ENCODE assay signal across 21 cellular contexts in the genomic region with DNA sequence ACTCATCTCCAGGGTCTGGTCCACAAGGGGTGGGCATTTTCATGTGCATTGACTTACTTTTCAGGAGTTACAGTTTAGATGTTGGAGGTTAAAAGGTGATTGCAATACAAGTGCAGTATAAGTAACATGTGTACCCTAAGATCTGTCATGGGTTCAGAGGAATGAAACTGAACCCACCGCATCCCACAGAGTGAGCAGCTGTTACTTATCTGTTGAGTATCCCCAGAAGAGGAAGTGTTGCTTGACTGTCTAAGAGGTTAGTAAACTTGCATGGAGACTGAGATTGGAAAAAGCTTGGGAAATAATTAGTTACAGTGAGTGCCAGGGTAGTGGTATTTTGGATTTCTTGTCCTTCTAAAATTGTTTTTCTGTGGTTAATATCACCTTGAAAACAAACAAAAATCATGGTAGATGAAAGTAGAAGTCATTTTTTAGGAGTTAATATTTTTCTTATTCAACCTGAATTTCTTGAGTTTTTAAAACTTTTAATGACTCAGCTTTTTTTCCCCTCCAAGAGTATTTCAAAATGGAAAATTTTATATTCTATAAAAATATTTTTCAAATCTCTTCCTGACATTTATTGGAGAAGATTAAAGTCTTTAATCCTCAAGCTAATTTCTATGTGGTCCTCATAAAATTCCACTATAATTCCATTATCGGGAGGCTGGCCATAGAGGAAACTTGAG.
"Had no signal": no experiment of that assay in that cellular context is flagged by ENCODE, and none has a peak within 500 bp of the region (broad histone marks: within the 10 kb centered on the region; RNA-seq: fewer than 3 reads in every experiment).

No MANE protein-coding gene starts in this region.

- H3K9me3 Mint-ChIP-seq: naive thymus-derived CD8-positive, alpha-beta T cell; stimulated activated memory B cell treated with anti-CD40 and anti-IgM and Interleukin-4, amounts not matched to agents 10 μg/mL and 1 μg/mL and 100 μg/mL, for 72 hours had no signal

- H3K4me3 ChIP-seq: gastroesophageal sphincter, heart left ventricle, mucosa of descending colon, pancreas, spleen, testis had no signal

- H3K4me1 ChIP-seq: gastroesophageal sphincter, pancreas, spleen, testis had no signal

- H3K27ac Mint-ChIP-seq: activated naive CD8-positive, alpha-beta T cell; naive thymus-derived CD8-positive, alpha-beta T cell; stimulated activated memory B cell treated with anti-CD40 and anti-IgM and Interleukin-4, amounts not matched to agents 10 μg/mL and 1 μg/mL and 100 μg/mL, for 72 hours; type B pancreatic cell had no signal

- DNase-seq: activated gamma-delta T cell; cerebellar nuclear complex; cortex of kidney; heart left ventricle; left ventricle myocardium superior; mucosa of descending colon; naive thymus-derived CD8-positive, alpha-beta T cell; pancreas; spleen; stimulated activated CD4-positive, alpha-beta T cell treated with anti-CD3 and anti-CD28 coated beads, Interleukin-4, amount 100 ng/mL, for 4 hours; T-helper 9 cell; testis had no signal

- FAIRE-seq: bronchial epithelial cell, pancreas had no signal

- H3K9me3 ChIP-seq: gastroesophageal sphincter, heart left ventricle, mucosa of descending colon, neutrophil, pancreas, spleen, testis had no signal

- H3K4me3 Mint-ChIP-seq: activated naive CD8-positive, alpha-beta T cell; naive thymus-derived CD8-positive, alpha-beta T cell; stimulated activated memory B cell treated with anti-CD40 and anti-IgM and Interleukin-4, amounts not matched to agents 10 μg/mL and 1 μg/mL and 100 μg/mL, for 72 hours; type B pancreatic cell had no signal

- H3K27me3 Mint-ChIP-seq: activated naive CD8-positive, alpha-beta T cell; stimulated activated memory B cell treated with anti-CD40 and anti-IgM and Interleukin-4, amounts not matched to agents 10 μg/mL and 1 μg/mL and 100 μg/mL, for 72 hours; type B pancreatic cell had no signal

- H3K4me1 Mint-ChIP-seq: naive thymus-derived CD8-positive, alpha-beta T cell; stimulated activated memory B cell treated with anti-CD40 and anti-IgM and Interleukin-4, amounts not matched to agents 10 μg/mL and 1 μg/mL and 100 μg/mL, for 72 hours had no signal

- H3K36me3 Mint-ChIP-seq: activated naive CD8-positive, alpha-beta T cell; naive thymus-derived CD8-positive, alpha-beta T cell; stimulated activated memory B cell treated with anti-CD40 and anti-IgM and Interleukin-4, amounts not matched to agents 10 μg/mL and 1 μg/mL and 100 μg/mL, for 72 hours had no signal

- H3K27ac ChIP-seq: gastroesophageal sphincter, neutrophil, pancreas, spleen, testis had no signal

- ATAC-seq: activated CD4-positive, CD25-positive, alpha-beta regulatory T cell treated with anti-CD3 and anti-CD28 coated beads, Interleukin-2, amount 50 U/mL, for 24 hours; esophagus mucosa; gastroesophageal sphincter; heart left ventricle; left ventricle myocardium superior; mucosa of descending colon; naive thymus-derived CD8-positive, alpha-beta T cell; pancreas; sciatic nerve; stimulated activated memory B cell treated with anti-CD40 and anti-IgM and Interleukin-4, amounts not matched to agents 10 μg/mL and 1 μg/mL and 100 μg/mL, for 72 hours had no signal
